1 cellular context compared by ENCODE assay signal in the genomic region with DNA sequence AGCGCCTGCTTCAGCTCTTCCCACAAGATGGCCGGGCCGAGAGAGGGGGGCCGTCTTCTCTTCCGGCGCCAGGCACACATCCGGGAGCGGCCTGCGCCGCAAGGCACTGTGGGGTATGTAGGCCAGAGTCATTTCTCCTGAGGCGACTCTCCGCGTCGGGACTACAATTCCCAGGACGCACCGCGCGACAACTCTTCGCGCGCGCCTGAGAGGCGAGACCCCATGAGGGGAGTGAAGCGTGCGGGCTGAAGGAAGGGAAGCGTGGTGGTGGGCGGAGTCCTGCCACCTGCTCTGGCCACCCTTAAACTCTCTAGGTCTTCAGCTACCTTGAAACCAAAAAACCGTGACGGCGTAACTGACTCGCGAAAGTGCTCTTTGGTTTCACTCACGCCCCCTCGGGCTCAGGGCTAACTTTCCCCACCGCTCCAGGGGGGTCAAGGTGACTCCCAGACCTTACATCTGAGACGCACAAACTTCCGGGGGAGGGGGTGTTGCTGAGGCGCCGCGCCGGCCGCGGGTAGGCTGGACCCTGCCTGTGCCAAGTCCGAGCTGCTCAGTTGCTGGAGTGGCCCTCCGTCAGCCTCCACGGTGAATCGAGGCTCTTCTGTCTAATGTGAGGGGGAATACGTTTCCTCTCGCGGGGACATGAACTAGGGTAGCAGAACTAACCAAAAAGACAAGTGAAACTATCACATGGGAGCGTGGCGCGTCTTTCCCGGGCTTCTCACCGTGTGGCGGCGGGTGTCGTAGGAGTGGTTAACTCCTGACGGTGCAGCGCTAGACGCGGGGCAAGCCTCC.
A peak's percentile ranks its signal among the peaks of the same experiment; 100 is the strongest.
TF ChIP-seq lines count a peak whose summit lies in the region.

A gene (minus strand): TSS at position 45 of the 798 bp plus-strand sequence. CDS start 102 bp downstream, outside the sequence.

TF ChIP-seq in HepG2, 621 proteins besides CTCF, POLR2A, EP300 and RAD21 (continued from another document and continues in another):
- TF ChIP-seq, protein P1, sequence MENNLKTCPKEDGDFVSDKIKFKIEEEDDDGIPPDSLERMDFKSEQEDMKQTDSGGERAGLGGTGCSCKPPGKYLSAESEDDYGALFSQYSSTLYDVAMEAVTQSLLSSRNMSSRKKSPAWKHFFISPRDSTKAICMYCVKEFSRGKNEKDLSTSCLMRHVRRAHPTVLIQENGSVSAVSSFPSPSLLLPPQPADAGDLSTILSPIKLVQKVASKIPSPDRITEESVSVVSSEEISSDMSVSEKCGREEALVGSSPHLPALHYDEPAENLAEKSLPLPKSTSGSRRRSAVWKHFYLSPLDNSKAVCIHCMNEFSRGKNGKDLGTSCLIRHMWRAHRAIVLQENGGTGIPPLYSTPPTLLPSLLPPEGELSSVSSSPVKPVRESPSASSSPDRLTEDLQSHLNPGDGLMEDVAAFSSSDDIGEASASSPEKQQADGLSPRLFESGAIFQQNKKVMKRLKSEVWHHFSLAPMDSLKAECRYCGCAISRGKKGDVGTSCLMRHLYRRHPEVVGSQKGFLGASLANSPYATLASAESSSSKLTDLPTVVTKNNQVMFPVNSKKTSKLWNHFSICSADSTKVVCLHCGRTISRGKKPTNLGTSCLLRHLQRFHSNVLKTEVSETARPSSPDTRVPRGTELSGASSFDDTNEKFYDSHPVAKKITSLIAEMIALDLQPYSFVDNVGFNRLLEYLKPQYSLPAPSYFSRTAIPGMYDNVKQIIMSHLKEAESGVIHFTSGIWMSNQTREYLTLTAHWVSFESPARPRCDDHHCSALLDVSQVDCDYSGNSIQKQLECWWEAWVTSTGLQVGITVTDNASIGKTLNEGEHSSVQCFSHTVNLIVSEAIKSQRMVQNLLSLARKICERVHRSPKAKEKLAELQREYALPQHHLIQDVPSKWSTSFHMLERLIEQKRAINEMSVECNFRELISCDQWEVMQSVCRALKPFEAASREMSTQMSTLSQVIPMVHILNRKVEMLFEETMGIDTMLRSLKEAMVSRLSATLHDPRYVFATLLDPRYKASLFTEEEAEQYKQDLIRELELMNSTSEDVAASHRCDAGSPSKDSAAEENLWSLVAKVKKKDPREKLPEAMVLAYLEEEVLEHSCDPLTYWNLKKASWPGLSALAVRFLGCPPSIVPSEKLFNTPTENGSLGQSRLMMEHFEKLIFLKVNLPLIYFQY (CRISPR knock-in tag; IDR thresholded peaks at IDR 0.05; ENCODE audit: borderline replicate concordance): peak; percentile 15; the same call in 1 of the 2 replicates
- TF ChIP-seq XRCC5 (optimal IDR thresholded peaks at IDR 0.05; ENCODE audit: low read length) (peak; percentile 31), ZNF891 (CRISPR knock-in tag; IDR thresholded peaks at IDR 0.05) (peak; percentile 76), SMYD3 (CRISPR knock-in tag; IDR thresholded peaks at IDR 0.05) (no peak), PRMT3 (CRISPR knock-in tag; IDR thresholded peaks at IDR 0.05; ENCODE audit: borderline replicate concordance, low read depth) (peak; percentile 71; the same call in 1 of the 2 replicates), ZNF292 (CRISPR knock-in tag; IDR thresholded peaks at IDR 0.05; ENCODE audit: borderline replicate concordance, low read depth) (0 out of 2 replicates have a peak, but pooled peaks have one; percentile 45), HMGA1 (CRISPR knock-in tag; conservative IDR thresholded peaks at IDR 0.05) (no peak), SUZ12 (IDR thresholded peaks at IDR 0.05; ENCODE audit: low read depth, low read length) (peak; percentile 83), ZNF790 (CRISPR knock-in tag; IDR thresholded peaks at IDR 0.05; ENCODE audit: borderline replicate concordance) (peak; percentile 50; the same call in 1 of the 2 replicates), ZBTB1 (CRISPR knock-in tag; IDR thresholded peaks at IDR 0.05; ENCODE audit: borderline replicate concordance) (no peak), SAFB2 (CRISPR knock-in tag; IDR thresholded peaks at IDR 0.05; ENCODE audit: borderline replicate concordance, low read depth) (0 out of 2 replicates have a peak, but pooled peaks have one; percentile 33), EEA1 (CRISPR knock-in tag; IDR thresholded peaks at IDR 0.05; ENCODE audit: borderline replicate concordance) (peak; percentile 48; the same call in 1 of the 2 replicates), HHEX (CRISPR knock-in tag; IDR thresholded peaks at IDR 0.05) (no peak), ZNF296 (CRISPR knock-in tag; conservative IDR thresholded peaks at IDR 0.05) (no peak; the same call in 1 of the 2 replicates), KDM2A (CRISPR knock-in tag; IDR thresholded peaks at IDR 0.05; ENCODE audit: borderline replicate concordance, low read depth) (peak; percentile 74; the same call in 1 of the 2 replicates), SKI (IDR thresholded peaks at IDR 0.05; ENCODE audit: partially characterized antibody) (peak; percentile 8), CC2D1A (CRISPR knock-in tag; IDR thresholded peaks at IDR 0.05) (no peak), PHF8 (CRISPR knock-in tag; IDR thresholded peaks at IDR 0.05) (peak; percentile 84), ZNF17 (CRISPR knock-in tag; IDR thresholded peaks at IDR 0.05) (no peak)
- TF ChIP-seq, protein P2, sequence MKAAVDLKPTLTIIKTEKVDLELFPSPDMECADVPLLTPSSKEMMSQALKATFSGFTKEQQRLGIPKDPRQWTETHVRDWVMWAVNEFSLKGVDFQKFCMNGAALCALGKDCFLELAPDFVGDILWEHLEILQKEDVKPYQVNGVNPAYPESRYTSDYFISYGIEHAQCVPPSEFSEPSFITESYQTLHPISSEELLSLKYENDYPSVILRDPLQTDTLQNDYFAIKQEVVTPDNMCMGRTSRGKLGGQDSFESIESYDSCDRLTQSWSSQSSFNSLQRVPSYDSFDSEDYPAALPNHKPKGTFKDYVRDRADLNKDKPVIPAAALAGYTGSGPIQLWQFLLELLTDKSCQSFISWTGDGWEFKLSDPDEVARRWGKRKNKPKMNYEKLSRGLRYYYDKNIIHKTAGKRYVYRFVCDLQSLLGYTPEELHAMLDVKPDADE (CRISPR knock-in tag; IDR thresholded peaks at IDR 0.05): no peak
- TF ChIP-seq, protein P3, sequence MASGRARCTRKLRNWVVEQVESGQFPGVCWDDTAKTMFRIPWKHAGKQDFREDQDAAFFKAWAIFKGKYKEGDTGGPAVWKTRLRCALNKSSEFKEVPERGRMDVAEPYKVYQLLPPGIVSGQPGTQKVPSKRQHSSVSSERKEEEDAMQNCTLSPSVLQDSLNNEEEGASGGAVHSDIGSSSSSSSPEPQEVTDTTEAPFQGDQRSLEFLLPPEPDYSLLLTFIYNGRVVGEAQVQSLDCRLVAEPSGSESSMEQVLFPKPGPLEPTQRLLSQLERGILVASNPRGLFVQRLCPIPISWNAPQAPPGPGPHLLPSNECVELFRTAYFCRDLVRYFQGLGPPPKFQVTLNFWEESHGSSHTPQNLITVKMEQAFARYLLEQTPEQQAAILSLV (CRISPR knock-in tag; IDR thresholded peaks at IDR 0.05; ENCODE audit: borderline replicate concordance): peak; percentile 17; the same call in 1 of the 2 replicates
- TF ChIP-seq, protein P4, sequence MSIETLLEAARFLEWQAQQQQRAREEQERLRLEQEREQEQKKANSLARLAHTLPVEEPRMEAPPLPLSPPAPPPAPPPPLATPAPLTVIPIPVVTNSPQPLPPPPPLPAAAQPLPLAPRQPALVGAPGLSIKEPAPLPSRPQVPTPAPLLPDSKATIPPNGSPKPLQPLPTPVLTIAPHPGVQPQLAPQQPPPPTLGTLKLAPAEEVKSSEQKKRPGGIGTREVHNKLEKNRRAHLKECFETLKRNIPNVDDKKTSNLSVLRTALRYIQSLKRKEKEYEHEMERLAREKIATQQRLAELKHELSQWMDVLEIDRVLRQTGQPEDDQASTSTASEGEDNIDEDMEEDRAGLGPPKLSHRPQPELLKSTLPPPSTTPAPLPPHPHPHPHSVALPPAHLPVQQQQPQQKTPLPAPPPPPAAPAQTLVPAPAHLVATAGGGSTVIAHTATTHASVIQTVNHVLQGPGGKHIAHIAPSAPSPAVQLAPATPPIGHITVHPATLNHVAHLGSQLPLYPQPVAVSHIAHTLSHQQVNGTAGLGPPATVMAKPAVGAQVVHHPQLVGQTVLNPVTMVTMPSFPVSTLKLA (IDR thresholded peaks at IDR 0.05): peak; percentile 79
- TF ChIP-seq, protein P5, sequence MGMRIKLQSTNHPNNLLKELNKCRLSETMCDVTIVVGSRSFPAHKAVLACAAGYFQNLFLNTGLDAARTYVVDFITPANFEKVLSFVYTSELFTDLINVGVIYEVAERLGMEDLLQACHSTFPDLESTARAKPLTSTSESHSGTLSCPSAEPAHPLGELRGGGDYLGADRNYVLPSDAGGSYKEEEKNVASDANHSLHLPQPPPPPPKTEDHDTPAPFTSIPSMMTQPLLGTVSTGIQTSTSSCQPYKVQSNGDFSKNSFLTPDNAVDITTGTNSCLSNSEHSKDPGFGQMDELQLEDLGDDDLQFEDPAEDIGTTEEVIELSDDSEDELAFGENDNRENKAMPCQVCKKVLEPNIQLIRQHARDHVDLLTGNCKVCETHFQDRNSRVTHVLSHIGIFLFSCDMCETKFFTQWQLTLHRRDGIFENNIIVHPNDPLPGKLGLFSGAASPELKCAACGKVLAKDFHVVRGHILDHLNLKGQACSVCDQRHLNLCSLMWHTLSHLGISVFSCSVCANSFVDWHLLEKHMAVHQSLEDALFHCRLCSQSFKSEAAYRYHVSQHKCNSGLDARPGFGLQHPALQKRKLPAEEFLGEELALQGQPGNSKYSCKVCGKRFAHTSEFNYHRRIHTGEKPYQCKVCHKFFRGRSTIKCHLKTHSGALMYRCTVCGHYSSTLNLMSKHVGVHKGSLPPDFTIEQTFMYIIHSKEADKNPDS (CRISPR knock-in tag; IDR thresholded peaks at IDR 0.05): 0 out of 2 replicates have a peak, but pooled peaks have one; percentile 1
- TF ChIP-seq, protein P6, sequence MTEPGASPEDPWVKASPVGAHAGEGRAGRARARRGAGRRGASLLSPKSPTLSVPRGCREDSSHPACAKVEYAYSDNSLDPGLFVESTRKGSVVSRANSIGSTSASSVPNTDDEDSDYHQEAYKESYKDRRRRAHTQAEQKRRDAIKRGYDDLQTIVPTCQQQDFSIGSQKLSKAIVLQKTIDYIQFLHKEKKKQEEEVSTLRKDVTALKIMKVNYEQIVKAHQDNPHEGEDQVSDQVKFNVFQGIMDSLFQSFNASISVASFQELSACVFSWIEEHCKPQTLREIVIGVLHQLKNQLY (CRISPR knock-in tag; IDR thresholded peaks at IDR 0.05): no peak
- TF ChIP-seq, protein P7, sequence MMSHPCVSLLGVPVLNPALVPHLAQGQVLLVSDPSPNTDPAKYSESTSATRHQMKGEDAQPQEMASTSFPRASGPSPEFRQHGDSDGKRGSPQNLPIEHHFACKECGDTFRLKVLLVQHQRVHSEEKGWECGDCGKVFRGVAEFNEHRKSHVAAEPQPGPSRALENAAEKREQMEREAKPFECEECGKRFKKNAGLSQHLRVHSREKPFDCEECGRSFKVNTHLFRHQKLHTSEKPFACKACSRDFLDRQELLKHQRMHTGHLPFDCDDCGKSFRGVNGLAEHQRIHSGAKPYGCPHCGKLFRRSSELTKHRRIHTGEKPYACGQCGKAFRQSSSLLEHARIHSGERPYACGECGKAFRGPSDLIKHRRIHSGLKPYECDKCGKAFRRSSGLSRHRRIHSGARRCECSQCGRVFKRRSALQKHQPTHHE (CRISPR knock-in tag; IDR thresholded peaks at IDR 0.05; ENCODE audit: borderline replicate concordance): peak; percentile 80; the same call in 1 of the 2 replicates
- TF ChIP-seq, protein P8, sequence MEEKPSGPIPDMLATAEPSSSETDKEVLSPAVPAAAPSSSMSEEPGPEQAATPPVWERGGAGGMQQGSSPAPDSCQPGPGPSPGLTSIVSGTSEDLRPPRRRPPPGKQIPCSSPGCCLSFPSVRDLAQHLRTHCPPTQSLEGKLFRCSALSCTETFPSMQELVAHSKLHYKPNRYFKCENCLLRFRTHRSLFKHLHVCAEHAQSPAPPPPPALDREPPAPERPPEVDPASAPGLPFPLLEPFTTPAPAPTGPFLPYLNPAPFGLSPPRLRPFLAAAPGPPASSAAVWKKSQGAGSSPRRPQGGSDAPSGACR (CRISPR knock-in tag; IDR thresholded peaks at IDR 0.05): peak; percentile 32; the same call in 1 of the 2 replicates
- TF ChIP-seq, protein P9, sequence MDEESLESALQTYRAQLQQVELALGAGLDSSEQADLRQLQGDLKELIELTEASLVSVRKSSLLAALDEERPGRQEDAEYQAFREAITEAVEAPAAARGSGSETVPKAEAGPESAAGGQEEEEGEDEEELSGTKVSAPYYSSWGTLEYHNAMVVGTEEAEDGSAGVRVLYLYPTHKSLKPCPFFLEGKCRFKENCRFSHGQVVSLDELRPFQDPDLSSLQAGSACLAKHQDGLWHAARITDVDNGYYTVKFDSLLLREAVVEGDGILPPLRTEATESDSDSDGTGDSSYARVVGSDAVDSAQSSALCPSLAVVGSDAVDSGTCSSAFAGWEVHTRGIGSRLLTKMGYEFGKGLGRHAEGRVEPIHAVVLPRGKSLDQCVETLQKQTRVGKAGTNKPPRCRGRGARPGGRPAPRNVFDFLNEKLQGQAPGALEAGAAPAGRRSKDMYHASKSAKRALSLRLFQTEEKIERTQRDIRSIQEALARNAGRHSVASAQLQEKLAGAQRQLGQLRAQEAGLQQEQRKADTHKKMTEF (CRISPR knock-in tag; IDR thresholded peaks at IDR 0.05): peak; percentile 89
- TF ChIP-seq, protein P10, sequence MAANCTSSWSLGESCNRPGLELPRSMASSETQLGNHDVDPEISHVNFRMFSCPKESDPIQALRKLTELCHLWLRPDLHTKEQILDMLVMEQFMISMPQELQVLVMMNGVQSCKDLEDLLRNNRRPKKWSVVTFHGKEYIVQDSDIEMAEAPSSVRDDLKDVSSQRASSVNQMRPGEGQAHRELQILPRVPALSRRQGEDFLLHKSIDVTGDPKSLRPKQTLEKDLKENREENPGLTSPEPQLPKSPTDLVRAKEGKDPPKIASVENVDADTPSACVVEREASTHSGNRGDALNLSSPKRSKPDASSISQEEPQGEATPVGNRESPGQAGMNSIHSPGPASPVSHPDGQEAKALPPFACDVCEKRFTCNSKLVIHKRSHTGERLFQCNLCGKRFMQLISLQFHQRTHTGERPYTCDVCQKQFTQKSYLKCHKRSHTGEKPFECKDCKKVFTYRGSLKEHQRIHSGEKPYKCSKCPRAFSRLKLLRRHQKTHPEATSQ (CRISPR knock-in tag; IDR thresholded peaks at IDR 0.05; ENCODE audit: borderline replicate concordance): peak; percentile 68; the same call in 1 of the 2 replicates
- TF ChIP-seq, protein P11, sequence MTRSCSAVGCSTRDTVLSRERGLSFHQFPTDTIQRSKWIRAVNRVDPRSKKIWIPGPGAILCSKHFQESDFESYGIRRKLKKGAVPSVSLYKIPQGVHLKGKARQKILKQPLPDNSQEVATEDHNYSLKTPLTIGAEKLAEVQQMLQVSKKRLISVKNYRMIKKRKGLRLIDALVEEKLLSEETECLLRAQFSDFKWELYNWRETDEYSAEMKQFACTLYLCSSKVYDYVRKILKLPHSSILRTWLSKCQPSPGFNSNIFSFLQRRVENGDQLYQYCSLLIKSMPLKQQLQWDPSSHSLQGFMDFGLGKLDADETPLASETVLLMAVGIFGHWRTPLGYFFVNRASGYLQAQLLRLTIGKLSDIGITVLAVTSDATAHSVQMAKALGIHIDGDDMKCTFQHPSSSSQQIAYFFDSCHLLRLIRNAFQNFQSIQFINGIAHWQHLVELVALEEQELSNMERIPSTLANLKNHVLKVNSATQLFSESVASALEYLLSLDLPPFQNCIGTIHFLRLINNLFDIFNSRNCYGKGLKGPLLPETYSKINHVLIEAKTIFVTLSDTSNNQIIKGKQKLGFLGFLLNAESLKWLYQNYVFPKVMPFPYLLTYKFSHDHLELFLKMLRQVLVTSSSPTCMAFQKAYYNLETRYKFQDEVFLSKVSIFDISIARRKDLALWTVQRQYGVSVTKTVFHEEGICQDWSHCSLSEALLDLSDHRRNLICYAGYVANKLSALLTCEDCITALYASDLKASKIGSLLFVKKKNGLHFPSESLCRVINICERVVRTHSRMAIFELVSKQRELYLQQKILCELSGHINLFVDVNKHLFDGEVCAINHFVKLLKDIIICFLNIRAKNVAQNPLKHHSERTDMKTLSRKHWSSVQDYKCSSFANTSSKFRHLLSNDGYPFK (CRISPR knock-in tag; IDR thresholded peaks at IDR 0.05; ENCODE audit: borderline replicate concordance): peak; percentile 22; the same call in 1 of the 2 replicates
